Comparison of ENCODE assay signal across 8 cellular contexts in the genomic region with DNA sequence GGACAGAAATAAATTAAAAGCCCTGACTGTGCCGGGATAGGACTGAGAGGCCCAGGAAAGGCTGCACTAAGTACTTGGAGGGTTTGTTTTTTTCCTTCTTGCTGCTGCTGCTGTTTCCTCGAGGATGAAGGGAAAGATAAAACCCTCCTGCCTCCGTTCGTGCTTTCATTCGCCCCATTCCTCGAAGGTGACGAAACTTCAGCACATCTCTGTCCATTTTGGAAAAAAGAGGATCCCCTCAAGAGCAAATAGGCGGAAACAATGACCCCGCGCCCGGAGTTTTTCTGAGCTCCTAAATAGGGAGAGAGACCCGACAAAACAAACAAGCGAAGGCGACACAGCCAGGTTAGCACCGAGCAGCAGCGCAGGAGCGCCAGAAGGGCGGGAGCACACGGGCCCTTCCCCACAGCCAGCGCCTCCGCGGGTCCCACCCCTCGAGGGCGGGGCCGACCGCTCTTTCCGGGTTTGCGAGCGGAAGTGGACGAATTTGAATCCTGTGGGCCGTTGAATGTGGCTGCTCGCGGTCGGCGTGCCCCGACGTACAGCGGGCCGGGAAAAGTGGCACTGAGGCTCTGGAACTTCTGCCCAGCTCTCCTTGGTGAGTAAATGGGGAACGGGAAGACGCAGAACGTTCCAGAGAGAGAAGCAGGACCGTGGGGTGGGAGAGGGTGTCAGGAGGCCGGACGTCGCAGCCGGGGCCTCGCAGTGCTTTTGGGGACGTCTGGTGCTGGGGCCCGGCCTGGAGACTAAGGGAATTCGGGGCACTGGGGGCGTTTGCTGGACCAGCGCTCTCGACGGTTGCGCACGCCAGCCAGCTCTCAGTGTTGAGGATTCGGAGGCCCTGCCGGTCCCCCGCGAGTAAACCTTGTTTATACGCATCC. TPM values are rescaled to one million over a fixed set of nuclear protein-coding genes. Genes with fewer than 3 reads are reported as not detected.
DNase-seq lines count a peak whose midpoint lies in the region; ATAC-seq, FAIRE-seq and TF ChIP-seq lines count a peak whose summit lies in the region.

A gene with protein sequence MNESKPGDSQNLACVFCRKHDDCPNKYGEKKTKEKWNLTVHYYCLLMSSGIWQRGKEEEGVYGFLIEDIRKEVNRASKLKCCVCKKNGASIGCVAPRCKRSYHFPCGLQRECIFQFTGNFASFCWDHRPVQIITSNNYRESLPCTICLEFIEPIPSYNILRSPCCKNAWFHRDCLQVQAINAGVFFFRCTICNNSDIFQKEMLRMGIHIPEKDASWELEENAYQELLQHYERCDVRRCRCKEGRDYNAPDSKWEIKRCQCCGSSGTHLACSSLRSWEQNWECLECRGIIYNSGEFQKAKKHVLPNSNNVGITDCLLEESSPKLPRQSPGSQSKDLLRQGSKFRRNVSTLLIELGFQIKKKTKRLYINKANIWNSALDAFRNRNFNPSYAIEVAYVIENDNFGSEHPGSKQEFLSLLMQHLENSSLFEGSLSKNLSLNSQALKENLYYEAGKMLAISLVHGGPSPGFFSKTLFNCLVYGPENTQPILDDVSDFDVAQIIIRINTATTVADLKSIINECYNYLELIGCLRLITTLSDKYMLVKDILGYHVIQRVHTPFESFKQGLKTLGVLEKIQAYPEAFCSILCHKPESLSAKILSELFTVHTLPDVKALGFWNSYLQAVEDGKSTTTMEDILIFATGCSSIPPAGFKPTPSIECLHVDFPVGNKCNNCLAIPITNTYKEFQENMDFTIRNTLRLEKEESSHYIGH (plus strand): TSS at position 484 of the 881 bp plus-strand sequence. CDS start 21,922 bp downstream, outside the sequence.

- DNase-seq in GM12892 (ENCODE audit: insufficient read length) (peak; percentile 77), NCI-H1417 (lab: John Stamatoyannopoulos, UW) (peak; percentile 95 to 96 (median 95)), amniotic stem cell (lab: John Stamatoyannopoulos, UW) (peak; percentile 76), left ventricle myocardium inferior (peak; percentile 86), prostate gland (ENCODE audit: low spot score) (peak; percentile 86), ureter (ENCODE audit: low spot score) (peak; percentile 90)

- WGBS in prostate gland: under 1% methylated on average over 62 of the region's 62 CpGs

- H3K27ac ChIP-seq in left ventricle myocardium inferior (replicated peaks) (peak within 1 kb of the TSS; percentile 79), prostate gland (peak within 1 kb of the TSS; percentile 81 to 85)

- no peaks in the 10 kb centered on the region for H3K9me3 ChIP-seq in left ventricle myocardium inferior (replicated peaks)
- no peaks in the 10 kb centered on the region for H3K9me3 ChIP-seq in prostate gland

- intact Hi-C loops in T-helper 1 cell treated with Interleukin-12 subunit alpha and Interleukin-12 subunit beta and Interleukin-4 antibody, amounts not matched to agents 30 ng/mL and 1 ng/mL, for 36 hours (cut with micrococcal nuclease): loop anchor here (1.0 to 5.0 kb wide), 9 partner anchors 8 to 1644 kb away; a partner anchor contains a TSS
- intact Hi-C loops in left ventricle myocardium inferior (cut with micrococcal nuclease) (no loop called here), prostate gland (cut with DNase I) (no loop called here)

- H3K27me3 ChIP-seq in left ventricle myocardium inferior (ENCODE audit: low read depth) (no peaks in the 10 kb centered on the region), prostate gland (replicated peaks; ENCODE audit: insufficient read depth) (no peaks in the 10 kb centered on the region)

- FAIRE-seq in GM12892 (lab: Jason Lieb, UNC): peak; percentile 97

- H3K36me3 ChIP-seq in left ventricle myocardium inferior: no peaks in the 10 kb centered on the region
- no peaks in the 10 kb centered on the region for H3K36me3 ChIP-seq in prostate gland

- ATAC-seq in HG02763 (IDR thresholded peaks at IDR 0.05; ENCODE audit: unreplicated experiment): peak; percentile 99

- TF ChIP-seq CTCF in left ventricle myocardium inferior (IDR thresholded peaks at IDR 0.05; ENCODE audit: borderline replicate concordance) (no peak), prostate gland (IDR thresholded peaks at IDR 0.05) (peak in 1 of 4 experiments; percentile 21)

- TF ChIP-seq POLR2A in GM12892 (IDR thresholded peaks at IDR 0.05; ENCODE audit: low read depth, low read length) (peak; percentile 84), prostate gland (IDR thresholded peaks at IDR 0.05) (peak; percentile 91)

- H3K4me1 ChIP-seq in left ventricle myocardium inferior: peaks cover 31% of the 10 kb centered on the region
- no peaks in the 10 kb centered on the region for H3K4me1 ChIP-seq in prostate gland (replicated peaks)

- peak within 1 kb of the TSS; percentile 81 for H3K4me3 ChIP-seq in left ventricle myocardium inferior
- H3K4me3 ChIP-seq in prostate gland: peak within 1 kb of the TSS; percentile 57 to 83

RNA-seq across cellular contexts. Expression of the gene that starts here (rescaled TPM):
- polyA plus RNA-seq in GM12892 (2012; ENCODE audit: missing spikeins): 10.2 TPM
- 31.6 and 34.3 TPM in 2 replicates for total RNA-seq in T-helper 1 cell treated with Interleukin-12 subunit alpha and Interleukin-12 subunit beta and Interleukin-4 antibody, amounts not matched to agents 30 ng/mL and 1 ng/mL, for 36 hours
- total RNA-seq in left ventricle myocardium inferior (7.6 TPM), prostate gland (10 to 100 TPM; 10.4 to 11.6 TPM), ureter (20.8 TPM)

Comparison
In these comparisons a context has a peak if more than half of its experiments do, and no peak if none do; other contexts are left out.
1. Peak in every context shown above with its lines: DNase-seq, ATAC-seq, H3K4me3 ChIP-seq and H3K27ac ChIP-seq.